ENCODE assay signal across 1 cellular context in the genomic region with DNA sequence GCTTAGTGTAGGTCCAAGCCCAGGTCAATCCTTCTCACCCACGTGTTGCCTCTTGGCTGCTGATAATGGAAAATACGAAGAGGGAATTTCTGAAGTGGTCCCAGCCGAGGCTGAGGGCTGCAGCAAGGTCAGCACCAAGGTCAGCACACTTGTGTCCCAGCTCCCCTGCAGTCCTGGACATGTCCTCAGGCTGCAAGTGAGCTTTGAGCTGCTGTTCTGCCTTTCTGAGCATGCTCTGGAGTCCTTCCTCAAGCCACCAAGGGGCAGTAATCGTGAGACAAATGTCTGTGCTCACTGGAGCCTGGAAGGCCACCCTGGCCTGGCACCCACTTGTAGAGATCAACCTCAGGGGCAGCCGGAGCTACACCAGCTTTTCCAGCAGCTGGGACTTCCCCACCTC.
TF ChIP-seq lines count a peak whose summit lies in the region.

No MANE protein-coding gene starts in this region.

TF ChIP-seq in GM12878, 131 proteins besides CTCF, POLR2A, EP300 and RAD21 (continued from another document):
- TF ChIP-seq, protein P1, sequence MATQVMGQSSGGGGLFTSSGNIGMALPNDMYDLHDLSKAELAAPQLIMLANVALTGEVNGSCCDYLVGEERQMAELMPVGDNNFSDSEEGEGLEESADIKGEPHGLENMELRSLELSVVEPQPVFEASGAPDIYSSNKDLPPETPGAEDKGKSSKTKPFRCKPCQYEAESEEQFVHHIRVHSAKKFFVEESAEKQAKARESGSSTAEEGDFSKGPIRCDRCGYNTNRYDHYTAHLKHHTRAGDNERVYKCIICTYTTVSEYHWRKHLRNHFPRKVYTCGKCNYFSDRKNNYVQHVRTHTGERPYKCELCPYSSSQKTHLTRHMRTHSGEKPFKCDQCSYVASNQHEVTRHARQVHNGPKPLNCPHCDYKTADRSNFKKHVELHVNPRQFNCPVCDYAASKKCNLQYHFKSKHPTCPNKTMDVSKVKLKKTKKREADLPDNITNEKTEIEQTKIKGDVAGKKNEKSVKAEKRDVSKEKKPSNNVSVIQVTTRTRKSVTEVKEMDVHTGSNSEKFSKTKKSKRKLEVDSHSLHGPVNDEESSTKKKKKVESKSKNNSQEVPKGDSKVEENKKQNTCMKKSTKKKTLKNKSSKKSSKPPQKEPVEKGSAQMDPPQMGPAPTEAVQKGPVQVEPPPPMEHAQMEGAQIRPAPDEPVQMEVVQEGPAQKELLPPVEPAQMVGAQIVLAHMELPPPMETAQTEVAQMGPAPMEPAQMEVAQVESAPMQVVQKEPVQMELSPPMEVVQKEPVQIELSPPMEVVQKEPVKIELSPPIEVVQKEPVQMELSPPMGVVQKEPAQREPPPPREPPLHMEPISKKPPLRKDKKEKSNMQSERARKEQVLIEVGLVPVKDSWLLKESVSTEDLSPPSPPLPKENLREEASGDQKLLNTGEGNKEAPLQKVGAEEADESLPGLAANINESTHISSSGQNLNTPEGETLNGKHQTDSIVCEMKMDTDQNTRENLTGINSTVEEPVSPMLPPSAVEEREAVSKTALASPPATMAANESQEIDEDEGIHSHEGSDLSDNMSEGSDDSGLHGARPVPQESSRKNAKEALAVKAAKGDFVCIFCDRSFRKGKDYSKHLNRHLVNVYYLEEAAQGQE (IDR thresholded peaks at IDR 0.05; ENCODE audit: low read depth, low read length) = peak; percentile 73; the same call in 1 of the 2 replicates
